ENCODE assay signal across 23 cellular contexts in genomic region chr11:130715085-130715932, GRCh38.
"Had no signal": no experiment of that assay in that cellular context is flagged by ENCODE, and none has a peak within 500 bp of the region (broad histone marks: within the 10 kb centered on the region; RNA-seq: fewer than 3 reads in every experiment).

No MANE protein-coding gene starts in this region.

- H3K36me3 ChIP-seq: brain microvascular endothelial cell had no signal

- H3K4me2 ChIP-seq: KMS-11 had no signal

- H3K9ac ChIP-seq: KMS-11 had no signal

- H3K27ac ChIP-seq: brain microvascular endothelial cell, KMS-11 had no signal

- ATAC-seq: activated CD4-positive, alpha-beta T cell treated with anti-CD3 and anti-CD28 coated beads for 36 hours; activated CD8-positive, alpha-beta T cell treated with anti-CD3 and anti-CD28 coated beads, Interleukin-2, amount 10 ng/mL, durations not matched to agents 7 days and 5 days; activated naive CD4-positive, alpha-beta T cell treated with anti-CD3 and anti-CD28 coated beads, Interleukin-2, amount 50 U/mL, for 72 hours; activated T-cell treated with anti-CD3 and anti-CD28 coated beads, Interleukin-2, amount 50 U/mL, for 4 hours; HepG2; Panc1 had no signal

- H3K27me3 ChIP-seq: brain microvascular endothelial cell had no signal

- DNase-seq: activated CD4-positive, alpha-beta T cell treated with anti-CD3 and anti-CD28 coated beads for 36 hours; activated CD4-positive, alpha-beta T cell treated with anti-CD3 and anti-CD28 coated beads, Interleukin-2, amount 10 ng/mL, durations not matched to agents 7 days and 5 days; activated CD4-positive, alpha-beta T cell treated with anti-CD3 and anti-CD28 coated beads, Interleukin-2, amount 50 U/mL, for 48 hours; activated CD8-positive, alpha-beta T cell treated with anti-CD3 and anti-CD28 coated beads, Interleukin-2, amount 10 ng/mL, durations not matched to agents 7 days and 5 days; activated gamma-delta T cell treated with Interleukin-2 at 50 U/mL for 16 hours; activated naive CD4-positive, alpha-beta T cell treated with anti-CD3 and anti-CD28 coated beads for 36 hours; activated T-cell treated with anti-CD3 and anti-CD28 coated beads, Interleukin-2, amount 50 U/mL, for 4 hours; anterior cingulate cortex; brain microvascular endothelial cell; MM.1S; MV-4-11; NCI-H1092; NCI-H1436 treated with DMSO at 0.1 percent for 48 hours; NCI-H1694 treated with DMSO at 0.1 percent for 48 hours; NCI-H2029; NCI-H345; NCI-H524 treated with DMSO at 0.1 percent for 48 hours; SIG-M5; T1000 had no signal
